28 cellular contexts compared by ENCODE assay signal in genomic region chr19:18745012-18745735, GRCh38. TPM values are rescaled to one million over a fixed set of nuclear protein-coding genes. Genes with fewer than 3 reads are reported as not detected.
DNase-seq lines count a peak whose midpoint lies in the region; ATAC-seq and TF ChIP-seq lines count a peak whose summit lies in the region.
"Had no signal": no experiment of that assay in that cellular context is flagged by ENCODE, and none has a peak within 500 bp of the region (broad histone marks: within the 10 kb centered on the region; RNA-seq: fewer than 3 reads in every experiment).

No MANE protein-coding gene starts in this region.

- H3K4me1 ChIP-seq in HEK293 (ENCODE audit: control insufficient read depth, insufficient read depth, low read length) = peaks cover 5% of the 10 kb centered on the region
- peaks cover 20 to 22% of the 10 kb centered on the region in 2 donors for H3K4me1 ChIP-seq in neuronal stem cell (ENCODE audit: control insufficient read depth in 2 of 2, insufficient read depth in 1 of 2, low read depth in 1 of 2, low read length in 2 of 2)
- H3K4me1 ChIP-seq in breast epithelium = peaks cover 0 to 7% of the 10 kb centered on the region in 2 donors

- H3K18ac ChIP-seq in neuronal stem cell (ENCODE audit: low read length) = peak overlapping the region; percentile 17

- no peak overlapping the region for H3K4me2 ChIP-seq in neuronal stem cell (ENCODE audit: insufficient read depth, low read length, poor library complexity, severe bottlenecking)

- no peak overlapping the region for H3K14ac ChIP-seq in neuronal stem cell (ENCODE audit: low read length)

- H3K9me3 ChIP-seq in HEK293 (ENCODE audit: control insufficient read depth, insufficient read depth, low read depth, low read length) = no peaks in the 10 kb centered on the region
- no peaks in the 10 kb centered on the region for H3K9me3 ChIP-seq in neuronal stem cell (replicated peaks in 1 of 2; ENCODE audit: control insufficient read depth in 2 of 2, insufficient read depth in 1 of 2, low read depth in 1 of 2, low read length in 2 of 2)
- no peaks in the 10 kb centered on the region for H3K9me3 ChIP-seq in breast epithelium
- H3K9me3 ChIP-seq: SJCRH30, upper lobe of left lung had no signal

- peak overlapping the region; percentile 73 for H3K23ac ChIP-seq in neuronal stem cell (ENCODE audit: low read depth, low read length, poor library complexity)

- TF ChIP-seq POLR2A in breast epithelium (IDR thresholded peaks at IDR 0.05) = no peak

- TF ChIP-seq CTCF in HEK293 (tag by site-specific recombination; IDR thresholded peaks at IDR 0.05) (no peak), breast epithelium (IDR thresholded peaks at IDR 0.05) (no peak)

- intact Hi-C loops in breast epithelium (cut with DNase I; ENCODE audit: low total_unique reads) = no loop called here

- no peak overlapping the region for H4K91ac ChIP-seq in neuronal stem cell (ENCODE audit: low read depth, low read length, poor library complexity)

- WGBS in neuronal stem cell (ENCODE audit: extremely low coverage in 2 of 2, insufficient read length in 2 of 2, insufficient replicate concordance in 1 of 2), 2 donors = no CpG with 5 or more reads among the region's 26 CpGs

- no peaks in the 10 kb centered on the region for H3K27me3 ChIP-seq in neuronal stem cell (ENCODE audit: control insufficient read depth in 3 of 3, insufficient read depth in 3 of 3, low read depth in 1 of 3, low read length in 3 of 3)
- no peaks in the 10 kb centered on the region for H3K27me3 ChIP-seq in breast epithelium
- H3K27me3 ChIP-seq: SJCRH30, upper lobe of left lung had no signal

- H3K79me1 ChIP-seq in neuronal stem cell (ENCODE audit: low read depth, low read length) = peaks cover 3% of the 10 kb centered on the region

- H2BK5ac ChIP-seq in neuronal stem cell (ENCODE audit: low read length) = no peak overlapping the region

- CTCF ChIA-PET in HEK293 (lab: Yijun Ruan, JAX) = no interaction called here
- CTCF ChIA-PET in HEK293T (lab: Yijun Ruan, JAX) = no interaction called here

- H2AFZ ChIP-seq in neuronal stem cell (ENCODE audit: low read length) = no peak overlapping the region

- H3K4ac ChIP-seq in neuronal stem cell (ENCODE audit: low read length) = no peak overlapping the region

- H3K4me3 ChIP-seq in HEK293 (ENCODE audit: low read depth, low read length) (no peak overlapping the region), neuronal stem cell (ENCODE audit: low read length in 2 of 2) (no peak overlapping the region), breast epithelium (no peak overlapping the region)
- H3K4me3 ChIP-seq: coronary artery, SJCRH30, upper lobe of left lung had no signal

- DNase-seq in DMS 273 (lab: John Stamatoyannopoulos, UW; ENCODE audit: unreplicated experiment) = peak; percentile 86
- peak; percentile 92 to 96 for DNase-seq in cerebellar nuclear complex (lab: John Stamatoyannopoulos, UW)
- no peak for DNase-seq in neuronal stem cell (ENCODE audit: low spot score)
- no peak for DNase-seq in HEK293T (ENCODE audit: extremely low spot score)
- DNase-seq in breast epithelium (ENCODE audit: low spot score in 2 of 2) = no peak
- DNase-seq: activated B cell treated with CpG ODN at 0.5 μM for 24 hours; activated CD4-positive, alpha-beta T cell treated with anti-CD3 and anti-CD28 coated beads, Interleukin-2, amount 10 ng/mL, durations not matched to agents 7 days and 5 days; activated effector memory CD4-positive, alpha-beta T cell treated with Interleukin-2 at 50 U/mL for 16 hours; activated T-cell treated with anti-CD3 and anti-CD28 coated beads, Interleukin-2, amount 50 U/mL, for 1 hour; DND-41; effector CD8-positive, alpha-beta T cell; MM.1S; NCI-H1417; NCI-H2081; NCI-H345; NCI-H748 treated with DMSO at 0.1 percent for 48 hours; SJCRH30; stimulated activated CD4-positive, alpha-beta T cell treated with anti-CD3 and anti-CD28 coated beads, Interleukin-4, amount 100 ng/mL, for 24 hours had no signal

- ATAC-seq in HG03439 (IDR thresholded peaks at IDR 0.05; ENCODE audit: unreplicated experiment) (no peak), GM21528 (IDR thresholded peaks at IDR 0.05; ENCODE audit: low FRiP score, unreplicated experiment) (no peak)
- ATAC-seq: activated naive CD4-positive, alpha-beta T cell treated with anti-CD3 and anti-CD28 coated beads, Interleukin-2, amount 50 U/mL, for 72 hours had no signal

- H3K9ac ChIP-seq in neuronal stem cell (ENCODE audit: low read depth, low read length, poor library complexity) = no peak overlapping the region

- H3K27ac ChIP-seq in HEK293 (ENCODE audit: extremely low read depth, low read depth, low read length) (no peak overlapping the region), neuronal stem cell (replicated peaks; ENCODE audit: low read length) (no peak overlapping the region), breast epithelium (peak overlapping the region in 1 of 2 donors; percentile 32)
- H3K27ac ChIP-seq: C4-2B, coronary artery, epithelial cell of prostate, SJCRH30, upper lobe of left lung had no signal

- no peak overlapping the region for H2BK15ac ChIP-seq in neuronal stem cell (ENCODE audit: low read length)

- H3K36me3 ChIP-seq in HEK293 (ENCODE audit: control insufficient read depth in 2 of 2, insufficient read depth in 1 of 2, low read length in 2 of 2) (no peaks in the 10 kb centered on the region), neuronal stem cell (replicated peaks in 1 of 2; ENCODE audit: control insufficient read depth in 2 of 2, insufficient read depth in 2 of 2, low read length in 2 of 2) (peaks cover 0 to 4% of the 10 kb centered on the region in 2 donors), breast epithelium (no peaks in the 10 kb centered on the region)
- H3K36me3 ChIP-seq: SJCRH30 had no signal

- peak overlapping the region; percentile 22 for H2BK12ac ChIP-seq in neuronal stem cell (ENCODE audit: low read length)

- H2BK120ac ChIP-seq in neuronal stem cell (ENCODE audit: low read depth, low read length) = no peak overlapping the region

- POLR2A ChIA-PET in HEK293 (lab: Yijun Ruan, JAX) (no interaction called here), HEK293T (lab: Yijun Ruan, JAX) (no interaction called here)

- no peak overlapping the region for H4K8ac ChIP-seq in neuronal stem cell (ENCODE audit: low read depth, low read length)

- peak overlapping the region; percentile 46 for H2AK5ac ChIP-seq in neuronal stem cell (ENCODE audit: low read depth, low read length)

TF ChIP-seq in HEK293, 187 proteins besides CTCF, POLR2A, EP300 and RAD21:
- TF ChIP-seq ZNF423 (tag by site-specific recombination; IDR thresholded peaks at IDR 0.05) = no peak
- TF ChIP-seq OVOL3 (tag by site-specific recombination; IDR thresholded peaks at IDR 0.05) = no peak
- TF ChIP-seq EGR2 (tag by site-specific recombination; IDR thresholded peaks at IDR 0.05; ENCODE audit: low read depth) = peak; percentile 53
- peak; percentile 42; the same call in 1 of the 2 replicates for TF ChIP-seq ZFHX2 (tag by site-specific recombination; conservative IDR thresholded peaks at IDR 0.05)
TF ChIP-seq in HEK293: peak in this region for 2.

TF ChIP-seq in HEK293T, 16 proteins besides CTCF, POLR2A, EP300 and RAD21:
- TF ChIP-seq FOXA1 (IDR thresholded peaks at IDR 0.05) (no peak), L3MBTL2 (conservative IDR thresholded peaks at IDR 0.05) (no peak), ARNT (IDR thresholded peaks at IDR 0.05) (no peak), CTBP1 (IDR thresholded peaks at IDR 0.05; ENCODE audit: borderline replicate concordance) (no peak), FOXK2 (IDR thresholded peaks at IDR 0.05) (no peak), NFRKB (IDR thresholded peaks at IDR 0.05) (no peak), ZNF384 (IDR thresholded peaks at IDR 0.05) (no peak), SUZ12 (IDR thresholded peaks at IDR 0.05) (no peak), FOXM1 (IDR thresholded peaks at IDR 0.05; ENCODE audit: borderline replicate concordance) (no peak), HDGF (IDR thresholded peaks at IDR 0.05; ENCODE audit: borderline replicate concordance) (no peak), BHLHE40 (IDR thresholded peaks at IDR 0.05; ENCODE audit: borderline replicate concordance) (no peak), SP1 (IDR thresholded peaks at IDR 0.05) (no peak), TARDBP (IDR thresholded peaks at IDR 0.05) (no peak), PKNOX1 (IDR thresholded peaks at IDR 0.05) (no peak), LEF1 (IDR thresholded peaks at IDR 0.05; ENCODE audit: borderline replicate concordance) (no peak), ELF4 (IDR thresholded peaks at IDR 0.05) (no peak)

RNA-seq across cellular contexts. Expression of gene COMP, which starts 45.9 kb away (rescaled TPM):
- polyA plus RNA-seq in neuronal stem cell (2013, experiment 1 of 2) = 0.01 TPM
- not detected for polyA plus RNA-seq in neuronal stem cell (2013, experiment 2 of 2)
- total RNA-seq in breast epithelium = 1 to 10 TPM; 1.0 to 4.9 (median 2.2) TPM
- total RNA-seq: activated CD4-positive, alpha-beta T cell treated with anti-CD3 and anti-CD28 coated beads, Interleukin-2, amount 10 ng/mL, durations not matched to agents 7 days and 5 days; activated CD8-positive, alpha-beta memory T cell treated with anti-CD3 and anti-CD28 coated beads for 36 hours; activated naive CD4-positive, alpha-beta T cell treated with anti-CD3 and anti-CD28 coated beads, Interleukin-2, amount 50 U/mL, for 72 hours; SJCRH30 had no signal
- polyA plus RNA-seq: keratinocyte had no signal

Comparison
In these comparisons a context has a peak if more than half of its experiments do, and no peak if none do; other contexts are left out.
1. DNase-seq: peak in DMS 273 (single experiment) and cerebellar nuclear complex (2 of 2); none in neuronal stem cell (single experiment), HEK293T (single experiment) and breast epithelium (0 of 2).